In genomic region chr21:20418353-20418752, GRCh38 we compare ENCODE assay signal across 3 cellular contexts.
TF ChIP-seq lines count a peak whose summit lies in the region.

No MANE protein-coding gene starts in this region.

TF ChIP-seq in A549, 52 proteins besides CTCF, POLR2A, EP300 and RAD21:
- TF ChIP-seq MAFK (IDR thresholded peaks at IDR 0.05; ENCODE audit: partially characterized antibody) (peak; percentile 17), SREBF2 (IDR thresholded peaks at IDR 0.05) (no peak), RCOR1 (IDR thresholded peaks at IDR 0.05; ENCODE audit: low read depth, low read length) (no peak), JUN (IDR thresholded peaks at IDR 0.05) (no peak), TP53 (CRISPR knock-in tag; IDR thresholded peaks at IDR 0.05) (no peak), SMC3 (IDR thresholded peaks at IDR 0.05) (no peak)

TF ChIP-seq in IMR-90, 13 proteins besides CTCF, POLR2A, EP300 and RAD21:
- TF ChIP-seq MAFK (IDR thresholded peaks at IDR 0.05; ENCODE audit: low read depth, low read length) (peak; percentile 35), CHD1 (IDR thresholded peaks at IDR 0.05; ENCODE audit: low read depth, low read length) (no peak)

TF ChIP-seq in K562, 482 proteins besides CTCF, POLR2A, EP300 and RAD21:
- TF ChIP-seq C11orf30 (IDR thresholded peaks at IDR 0.05; ENCODE audit: low read depth) (peak; percentile 13; the same call in 1 of the 2 replicates), ZNF41 (CRISPR knock-in tag; conservative IDR thresholded peaks at IDR 0.05) (no peak)
